1 cellular context compared by ENCODE assay signal in genomic region chr10:22682237-22683192, GRCh38.
TF ChIP-seq lines count a peak whose summit lies in the region.

No MANE protein-coding gene starts in this region.

TF ChIP-seq in WTC11, 78 proteins besides CTCF, POLR2A, EP300 and RAD21 (continued from another document):
- TF ChIP-seq AR (CRISPR knock-in tag; IDR thresholded peaks at IDR 0.05) (no peak), CBFB (CRISPR knock-in tag; IDR thresholded peaks at IDR 0.05; ENCODE audit: low read depth) (no peak), PRDM15 (CRISPR knock-in tag; IDR thresholded peaks at IDR 0.05) (no peak), RELA (CRISPR knock-in tag; IDR thresholded peaks at IDR 0.05; ENCODE audit: borderline replicate concordance) (no peak), NFYB (CRISPR knock-in tag; conservative IDR thresholded peaks at IDR 0.05; ENCODE audit: low read depth) (no peak), AFF4 (CRISPR knock-in tag; IDR thresholded peaks at IDR 0.05; ENCODE audit: borderline replicate concordance) (no peak), OVOL2 (CRISPR knock-in tag; IDR thresholded peaks at IDR 0.05; ENCODE audit: borderline replicate concordance) (no peak), ZNF416 (CRISPR knock-in tag; IDR thresholded peaks at IDR 0.05) (no peak), TCF7 (CRISPR knock-in tag; IDR thresholded peaks at IDR 0.05; ENCODE audit: low read depth) (no peak), ETV6 (CRISPR knock-in tag; IDR thresholded peaks at IDR 0.05) (no peak)
TF ChIP-seq in WTC11: peak in this region for 0.
